In the genomic region with DNA sequence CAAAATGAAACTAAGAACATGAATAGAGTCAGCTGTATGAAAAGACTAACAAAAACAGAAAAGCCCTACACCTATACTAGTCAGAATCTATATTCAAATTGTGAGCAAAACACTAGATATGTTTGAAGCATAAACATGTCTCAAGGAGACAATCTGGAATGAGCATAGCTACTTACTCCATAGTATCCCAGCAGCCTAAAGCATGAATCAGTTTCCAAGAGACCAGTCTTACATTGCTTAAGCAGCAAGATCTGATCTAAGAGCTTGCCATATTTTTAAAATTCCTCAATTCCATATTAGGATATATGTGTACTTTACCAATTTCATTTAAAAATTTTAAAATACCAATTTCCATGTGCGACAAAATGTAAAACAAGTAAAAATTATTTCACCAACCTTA, we compare ENCODE assay signal across 1 cellular context.
A peak's percentile ranks its signal among the peaks of the same experiment; 100 is the strongest.
TF ChIP-seq lines count a peak whose summit lies in the region.

No MANE protein-coding gene starts in this region.

TF ChIP-seq in IMR-90, 13 proteins besides CTCF, POLR2A, EP300 and RAD21:
- TF ChIP-seq RFX5 (IDR thresholded peaks at IDR 0.05; ENCODE audit: low read depth, low read length) (no peak), CEBPB (IDR thresholded peaks at IDR 0.05; ENCODE audit: low read depth, low read length) (peak; percentile 70; the same call in 1 of the 2 replicates), MAFK (IDR thresholded peaks at IDR 0.05; ENCODE audit: low read depth, low read length) (0 out of 2 replicates have a peak, but pooled peaks have one; percentile 18)
